Comparison of ENCODE assay signal across 1 cellular context in genomic region chr22:19451570-19451969, GRCh38.
TF ChIP-seq lines count a peak whose summit lies in the region.

No MANE protein-coding gene starts in this region.

TF ChIP-seq in IMR-90, 13 proteins besides CTCF, POLR2A, EP300 and RAD21:
- TF ChIP-seq MAZ (IDR thresholded peaks at IDR 0.05; ENCODE audit: borderline replicate concordance, low read depth, low read length) (no peak), BHLHE40 (IDR thresholded peaks at IDR 0.05; ENCODE audit: low read depth, low read length) (no peak)
